In the genomic region with DNA sequence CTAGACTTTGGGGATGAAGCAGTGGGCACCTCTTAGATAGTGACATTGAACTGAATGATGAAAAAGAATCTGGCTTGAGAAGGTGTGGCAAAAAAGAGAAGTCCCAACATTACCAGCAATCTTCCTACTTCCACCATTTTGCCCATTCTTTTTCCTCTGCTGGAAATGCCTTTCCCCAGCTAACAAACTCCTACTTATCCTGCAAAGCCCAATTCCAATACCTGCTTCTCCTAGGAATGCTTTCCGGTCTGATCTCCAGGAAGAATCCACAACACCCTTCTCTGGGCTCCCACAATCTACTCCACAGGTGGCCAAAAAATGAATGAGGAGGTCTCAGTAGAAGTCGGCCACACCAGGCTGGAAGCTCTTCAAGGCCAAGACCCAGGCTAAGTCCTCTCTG, we compare ENCODE assay signal across 2 cellular contexts.
A peak's percentile ranks its signal among the peaks of the same experiment; 100 is the strongest.
TF ChIP-seq lines count a peak whose summit lies in the region.

No MANE protein-coding gene starts in this region.

TF ChIP-seq in SK-N-SH treated with all-trans-retinoic acid at 6 μM for 48 hours, 23 proteins besides CTCF, POLR2A, EP300 and RAD21:
- TF ChIP-seq GLIS3 (CRISPR knock-in tag; IDR thresholded peaks at IDR 0.05) = no peak
- peak; percentile 93 for TF ChIP-seq ZFP3 (CRISPR knock-in tag; IDR thresholded peaks at IDR 0.05)
- no peak for TF ChIP-seq ZC3H10 (CRISPR knock-in tag; IDR thresholded peaks at IDR 0.05)
- TF ChIP-seq, protein P1, sequence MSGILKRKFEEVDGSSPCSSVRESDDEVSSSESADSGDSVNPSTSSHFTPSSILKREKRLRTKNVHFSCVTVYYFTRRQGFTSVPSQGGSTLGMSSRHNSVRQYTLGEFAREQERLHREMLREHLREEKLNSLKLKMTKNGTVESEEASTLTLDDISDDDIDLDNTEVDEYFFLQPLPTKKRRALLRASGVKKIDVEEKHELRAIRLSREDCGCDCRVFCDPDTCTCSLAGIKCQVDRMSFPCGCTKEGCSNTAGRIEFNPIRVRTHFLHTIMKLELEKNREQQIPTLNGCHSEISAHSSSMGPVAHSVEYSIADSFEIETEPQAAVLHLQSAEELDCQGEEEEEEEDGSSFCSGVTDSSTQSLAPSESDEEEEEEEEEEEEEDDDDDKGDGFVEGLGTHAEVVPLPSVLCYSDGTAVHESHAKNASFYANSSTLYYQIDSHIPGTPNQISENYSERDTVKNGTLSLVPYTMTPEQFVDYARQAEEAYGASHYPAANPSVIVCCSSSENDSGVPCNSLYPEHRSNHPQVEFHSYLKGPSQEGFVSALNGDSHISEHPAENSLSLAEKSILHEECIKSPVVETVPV (CRISPR knock-in tag; IDR thresholded peaks at IDR 0.05) = no peak
- TF ChIP-seq SNAI2 (CRISPR knock-in tag; IDR thresholded peaks at IDR 0.05) = no peak

TF ChIP-seq in SK-N-SH, 30 proteins besides CTCF, POLR2A, EP300 and RAD21:
- no peak for TF ChIP-seq MEF2A (IDR thresholded peaks at IDR 0.05; ENCODE audit: borderline replicate concordance, low read depth)
- TF ChIP-seq, protein P2, sequence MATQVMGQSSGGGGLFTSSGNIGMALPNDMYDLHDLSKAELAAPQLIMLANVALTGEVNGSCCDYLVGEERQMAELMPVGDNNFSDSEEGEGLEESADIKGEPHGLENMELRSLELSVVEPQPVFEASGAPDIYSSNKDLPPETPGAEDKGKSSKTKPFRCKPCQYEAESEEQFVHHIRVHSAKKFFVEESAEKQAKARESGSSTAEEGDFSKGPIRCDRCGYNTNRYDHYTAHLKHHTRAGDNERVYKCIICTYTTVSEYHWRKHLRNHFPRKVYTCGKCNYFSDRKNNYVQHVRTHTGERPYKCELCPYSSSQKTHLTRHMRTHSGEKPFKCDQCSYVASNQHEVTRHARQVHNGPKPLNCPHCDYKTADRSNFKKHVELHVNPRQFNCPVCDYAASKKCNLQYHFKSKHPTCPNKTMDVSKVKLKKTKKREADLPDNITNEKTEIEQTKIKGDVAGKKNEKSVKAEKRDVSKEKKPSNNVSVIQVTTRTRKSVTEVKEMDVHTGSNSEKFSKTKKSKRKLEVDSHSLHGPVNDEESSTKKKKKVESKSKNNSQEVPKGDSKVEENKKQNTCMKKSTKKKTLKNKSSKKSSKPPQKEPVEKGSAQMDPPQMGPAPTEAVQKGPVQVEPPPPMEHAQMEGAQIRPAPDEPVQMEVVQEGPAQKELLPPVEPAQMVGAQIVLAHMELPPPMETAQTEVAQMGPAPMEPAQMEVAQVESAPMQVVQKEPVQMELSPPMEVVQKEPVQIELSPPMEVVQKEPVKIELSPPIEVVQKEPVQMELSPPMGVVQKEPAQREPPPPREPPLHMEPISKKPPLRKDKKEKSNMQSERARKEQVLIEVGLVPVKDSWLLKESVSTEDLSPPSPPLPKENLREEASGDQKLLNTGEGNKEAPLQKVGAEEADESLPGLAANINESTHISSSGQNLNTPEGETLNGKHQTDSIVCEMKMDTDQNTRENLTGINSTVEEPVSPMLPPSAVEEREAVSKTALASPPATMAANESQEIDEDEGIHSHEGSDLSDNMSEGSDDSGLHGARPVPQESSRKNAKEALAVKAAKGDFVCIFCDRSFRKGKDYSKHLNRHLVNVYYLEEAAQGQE (IDR thresholded peaks at IDR 0.05; ENCODE audit: low read depth, low read length) = no peak
- no peak for TF ChIP-seq ELF1 (IDR thresholded peaks at IDR 0.05)
- no peak for TF ChIP-seq TEAD4 (IDR thresholded peaks at IDR 0.05; ENCODE audit: borderline replicate concordance, insufficient read depth)
- no peak for TF ChIP-seq YY1 (IDR thresholded peaks at IDR 0.05; ENCODE audit: low read depth)
- no peak for TF ChIP-seq SMC3 (IDR thresholded peaks at IDR 0.05; ENCODE audit: low read depth, low read length)
- no peak for TF ChIP-seq GATA2 (CRISPR knock-in tag; IDR thresholded peaks at IDR 0.05)
- TF ChIP-seq FOXJ3 (CRISPR knock-in tag; IDR thresholded peaks at IDR 0.05) = no peak
- TF ChIP-seq FOSL2 (IDR thresholded peaks at IDR 0.05; ENCODE audit: borderline replicate concordance, low read depth) = no peak
